In genomic region chr1:228379666-228380065, GRCh38 we compare ENCODE assay signal across 13 cellular contexts. TPM values are rescaled to one million over a fixed set of nuclear protein-coding genes. Genes with fewer than 3 reads are reported as not detected.
DNase-seq lines count a peak whose midpoint lies in the region; ATAC-seq, FAIRE-seq and TF ChIP-seq lines count a peak whose summit lies in the region.
"Had no signal": no experiment of that assay in that cellular context is flagged by ENCODE, and none has a peak within 500 bp of the region (broad histone marks: within the 10 kb centered on the region; RNA-seq: fewer than 3 reads in every experiment).

No MANE protein-coding gene starts in this region.

- H3K27ac ChIP-seq in kidney (ENCODE audit: low read depth in 2 of 2, low read length in 2 of 2) (no peak overlapping the region), smooth muscle cell (ENCODE audit: low read depth) (no peak overlapping the region)

- no peak overlapping the region for H2AFZ ChIP-seq in smooth muscle cell (ENCODE audit: low read depth)

- H3K27me3 Mint-ChIP-seq in activated CD4-positive, alpha-beta T cell treated with anti-CD3 and anti-CD28 coated beads, Interleukin-2, amount 10 ng/mL, durations not matched to agents 24 days and 14 days: peaks cover 36% of the 10 kb centered on the region
- H3K27me3 Mint-ChIP-seq in T-helper 17 cell: peaks cover 15% of the 10 kb centered on the region

- TF ChIP-seq CTCF in kidney (IDR thresholded peaks at IDR 0.05; ENCODE audit: borderline replicate concordance, extremely low read depth, insufficient read depth): no peak
- TF ChIP-seq CTCF in smooth muscle cell (IDR thresholded peaks at IDR 0.05; ENCODE audit: borderline replicate concordance, insufficient read depth, poor library complexity, severe bottlenecking): no peak

- H3K27ac Mint-ChIP-seq in activated CD4-positive, alpha-beta T cell treated with anti-CD3 and anti-CD28 coated beads, Interleukin-2, amount 10 ng/mL, durations not matched to agents 24 days and 14 days: no peak overlapping the region
- H3K27ac Mint-ChIP-seq in T-helper 17 cell: no peak overlapping the region
- H3K27ac Mint-ChIP-seq: HFFc6 had no signal

- H3K4me2 ChIP-seq in smooth muscle cell: peak overlapping the region; percentile 97

- no peaks in the 10 kb centered on the region for H3K79me2 ChIP-seq in smooth muscle cell (ENCODE audit: low read depth)

- peaks cover 6% of the 10 kb centered on the region for H3K4me1 Mint-ChIP-seq in activated CD4-positive, alpha-beta T cell treated with anti-CD3 and anti-CD28 coated beads, Interleukin-2, amount 10 ng/mL, durations not matched to agents 24 days and 14 days
- peaks cover 10% of the 10 kb centered on the region for H3K4me1 Mint-ChIP-seq in T-helper 17 cell

- H3K9me3 ChIP-seq in T-helper 17 cell (ENCODE audit: control insufficient read depth, low read length, poor library complexity, severe bottlenecking) (no peaks in the 10 kb centered on the region), kidney (ENCODE audit: control insufficient read depth in 1 of 2, low read length in 2 of 2) (no peaks in the 10 kb centered on the region), smooth muscle cell (replicated peaks; ENCODE audit: low read depth) (no peaks in the 10 kb centered on the region)

- no peak for FAIRE-seq in kidney (lab: Jason Lieb, UNC)
- FAIRE-seq in urothelium cell line (lab: Jason Lieb, UNC): no peak

- H3K4me3 Mint-ChIP-seq in activated CD4-positive, alpha-beta T cell treated with anti-CD3 and anti-CD28 coated beads, Interleukin-2, amount 10 ng/mL, durations not matched to agents 24 days and 14 days: peak overlapping the region; percentile 48
- peak overlapping the region; percentile 91 for H3K4me3 Mint-ChIP-seq in T-helper 17 cell

- H3K36me3 Mint-ChIP-seq in activated CD4-positive, alpha-beta T cell treated with anti-CD3 and anti-CD28 coated beads, Interleukin-2, amount 10 ng/mL, durations not matched to agents 24 days and 14 days (ENCODE audit: low read depth): no peaks in the 10 kb centered on the region
- peaks cover 3% of the 10 kb centered on the region for H3K36me3 Mint-ChIP-seq in T-helper 17 cell (ENCODE audit: low read depth)

- no peak overlapping the region for H3K9ac ChIP-seq in kidney (ENCODE audit: low read length in 2 of 2)
- no peak overlapping the region for H3K9ac ChIP-seq in smooth muscle cell (ENCODE audit: low read depth)

- H3K4me3 ChIP-seq in kidney (ENCODE audit: low read length in 2 of 2) (peak overlapping the region in 1 of 2 donors; percentile 74), smooth muscle cell (no peak overlapping the region)

- peaks cover 0 to 7% of the 10 kb centered on the region in 2 donors for H3K4me1 ChIP-seq in kidney (ENCODE audit: control insufficient read depth in 1 of 2, insufficient read depth in 1 of 2, low read depth in 1 of 2, low read length in 2 of 2)
- no peaks in the 10 kb centered on the region for H3K4me1 ChIP-seq in smooth muscle cell (ENCODE audit: low read depth)

- ATAC-seq in T-helper 17 cell: no peak
- no peak for ATAC-seq in HG03439 (IDR thresholded peaks at IDR 0.05; ENCODE audit: unreplicated experiment)
- no peak for ATAC-seq in HG02852 (IDR thresholded peaks at IDR 0.05; ENCODE audit: unreplicated experiment)

- H3K27me3 ChIP-seq in smooth muscle cell (ENCODE audit: low read depth): peaks cover 22% of the 10 kb centered on the region

- no peaks in the 10 kb centered on the region for H3K9me3 Mint-ChIP-seq in activated CD4-positive, alpha-beta T cell treated with anti-CD3 and anti-CD28 coated beads, Interleukin-2, amount 10 ng/mL, durations not matched to agents 24 days and 14 days
- H3K9me3 Mint-ChIP-seq: HFFc6 had no signal

- H3K36me3 ChIP-seq in kidney (ENCODE audit: control insufficient read depth in 1 of 2, insufficient read depth in 2 of 2, low read length in 2 of 2) (no peaks in the 10 kb centered on the region), smooth muscle cell (ENCODE audit: low read depth) (no peaks in the 10 kb centered on the region)

- 87% methylated on average over 8 of the region's 8 CpGs for WGBS in smooth muscle cell (ENCODE audit: low lambda C conversion rate)

- H4K20me1 ChIP-seq in smooth muscle cell (ENCODE audit: low read depth): no peaks in the 10 kb centered on the region

- intact Hi-C loops in activated CD4-positive, alpha-beta T cell treated with anti-CD3 and anti-CD28 coated beads, Interleukin-2, amount 10 ng/mL, durations not matched to agents 24 days and 14 days (cut with micrococcal nuclease): loop anchor here (2.0 to 5.0 kb wide), 4 partner anchors 77 to 167 kb away; a partner anchor contains a TSS
- intact Hi-C loops in kidney (cut with DNase I): no loop called here

- H3F3A ChIP-seq in smooth muscle cell (ENCODE audit: low read depth): no peaks in the 10 kb centered on the region

- DNase-seq in activated CD4-positive, alpha-beta T cell treated with anti-CD3 and anti-CD28 coated beads, Interleukin-2, amount 10 ng/mL, durations not matched to agents 24 days and 14 days: no peak
- DNase-seq in activated CD4-positive, alpha-beta T cell treated with anti-CD3 and anti-CD28 coated beads for 48 hours: no peak
- DNase-seq in T-helper 17 cell (no peak), kidney (peak; percentile 39), smooth muscle cell (lab: John Stamatoyannopoulos, UW; ENCODE audit: unreplicated experiment) (no peak), urothelium cell line (ENCODE audit: low spot score) (no peak)
- DNase-seq: 8988T; activated CD8-positive, alpha-beta memory T cell treated with anti-CD3 and anti-CD28 coated beads, Interleukin-2, amount 50 U/mL, for 4 hours; HFFc6; NK-92 treated with Interleukin-12 subunit alpha and Interleukin-12 subunit beta, amount 100 ng/mL, for 24 hours had no signal

RNA-seq across cellular contexts. Expression of gene TRIM11, which starts 27.0 kb away (rescaled TPM):
- total RNA-seq in activated CD4-positive, alpha-beta T cell treated with anti-CD3 and anti-CD28 coated beads, Interleukin-2, amount 10 ng/mL, durations not matched to agents 24 days and 14 days: 55.7 and 59.3 TPM in 2 replicates
- 10 to 100 TPM; 35.5 to 52.5 TPM for total RNA-seq in T-helper 17 cell
- 24.2 TPM for total RNA-seq in kidney
- 10.9 TPM for polyA plus RNA-seq in kidney (ENCODE audit: insufficient read depth, low read depth, low replicate concordance)
- total RNA-seq in smooth muscle cell: 7.8 and 14.6 TPM in 2 replicates
- polyA plus RNA-seq in smooth muscle cell: 11.5 and 14.0 TPM in 2 replicates

RNA-seq across cellular contexts. Expression of gene TRIM17, which starts 37.0 kb away (rescaled TPM):
- 1.7 and 2.8 TPM in 2 replicates for total RNA-seq in activated CD4-positive, alpha-beta T cell treated with anti-CD3 and anti-CD28 coated beads, Interleukin-2, amount 10 ng/mL, durations not matched to agents 24 days and 14 days
- 1 to 10 TPM in 1 of 2 donors, under 1 TPM in 1; 0.47 to 2.0 TPM for total RNA-seq in T-helper 17 cell
- total RNA-seq in kidney: 6.5 TPM
- polyA plus RNA-seq in kidney (ENCODE audit: insufficient read depth, low read depth, low replicate concordance): 1.3 TPM
- 1.4 and 1.6 TPM in 2 replicates for total RNA-seq in smooth muscle cell
- polyA plus RNA-seq in smooth muscle cell: 1.5 and 4.4 TPM in 2 replicates
- total RNA-seq: SK-MEL-5 had no signal
